In genomic region chr10:64334084-64334483, GRCh38 we compare ENCODE assay signal across 28 cellular contexts.
"Had no signal": no experiment of that assay in that cellular context is flagged by ENCODE, and none has a peak within 500 bp of the region (broad histone marks: within the 10 kb centered on the region; RNA-seq: fewer than 3 reads in every experiment).

No MANE protein-coding gene starts in this region.

- H2AFZ ChIP-seq: neural progenitor cell had no signal

- H3K9me3 ChIP-seq: left lung, lower lobe of right lung, neutrophil, stomach, testis, thyroid gland, transverse colon, upper lobe of right lung had no signal

- H3K36me3 ChIP-seq: left lung, lower lobe of right lung, neural progenitor cell, neutrophil, stomach, thyroid gland, transverse colon, upper lobe of right lung had no signal

- H3K27me3 ChIP-seq: left lung, neural progenitor cell, neutrophil, stomach, testis, thyroid gland, transverse colon, upper lobe of right lung had no signal

- H3K4me2 ChIP-seq: neural progenitor cell had no signal

- H3K4me1 ChIP-seq: left lung, lower lobe of right lung, neural progenitor cell, stomach, testis, thyroid gland, transverse colon, upper lobe of right lung had no signal

- H3K4me3 ChIP-seq: left lung, lower lobe of right lung, neural progenitor cell, skin epidermis, stomach, testis, thyroid gland, transverse colon, upper lobe of right lung had no signal

- H3K27ac ChIP-seq: left lung, lower lobe of right lung, neural progenitor cell, neutrophil, skin epidermis, stomach, testis, thyroid gland, transverse colon, upper lobe of right lung had no signal

- H3K9ac ChIP-seq: neural progenitor cell had no signal

- DNase-seq: hypothalamus; immature natural killer cell; kidney; left colon; left lung; lower lobe of right lung; mesendoderm; naive B cell; natural killer cell; nephron progenitor cell; occipital lobe; retina; right cardiac atrium; stimulated activated CD4-positive, alpha-beta T cell treated with anti-CD3 and anti-CD28 coated beads, Interleukin-12 subunit alpha, Interleukin-12 subunit beta, amount 100 ng/mL, for 4 hours; stimulated activated CD4-positive, alpha-beta T cell treated with anti-CD3 and anti-CD28 coated beads, Interleukin-15, amount 100 ng/mL, for 24 hours; stimulated activated CD4-positive, alpha-beta T cell treated with anti-CD3 and anti-CD28 coated beads, Interleukin-2, amount 100 ng/mL, for 24 hours; stimulated activated CD4-positive, alpha-beta T cell treated with anti-CD3 and anti-CD28 coated beads, Interleukin-4, amount 100 ng/mL, for 1 hour; stimulated activated naive B cell treated with anti-CD40 and anti-IgM and Interleukin-4, amounts not matched to agents 10 μg/mL and 1 μg/mL and 100 μg/mL, for 72 hours; stimulated activated naive CD8-positive, alpha-beta T cell treated with anti-CD3 and anti-CD28 coated beads, Interleukin-15, Interleukin-2, amounts not matched to agents 100 U/mL and 50 U/mL, for 24 hours; stomach; testis; thyroid gland; transverse colon; upper lobe of right lung had no signal

- ATAC-seq: left colon; left lung; lower lobe of right lung; natural killer cell; right cardiac atrium; sciatic nerve; stimulated activated naive B cell treated with anti-CD40 and anti-IgM and Interleukin-4, amounts not matched to agents 10 μg/mL and 1 μg/mL and 100 μg/mL, for 72 hours; stimulated activated naive CD8-positive, alpha-beta T cell treated with anti-CD3 and anti-CD28 coated beads, Interleukin-15, Interleukin-2, amounts not matched to agents 100 U/mL and 50 U/mL, for 24 hours; upper lobe of right lung had no signal
